1 cellular context compared by ENCODE assay signal in the genomic region with DNA sequence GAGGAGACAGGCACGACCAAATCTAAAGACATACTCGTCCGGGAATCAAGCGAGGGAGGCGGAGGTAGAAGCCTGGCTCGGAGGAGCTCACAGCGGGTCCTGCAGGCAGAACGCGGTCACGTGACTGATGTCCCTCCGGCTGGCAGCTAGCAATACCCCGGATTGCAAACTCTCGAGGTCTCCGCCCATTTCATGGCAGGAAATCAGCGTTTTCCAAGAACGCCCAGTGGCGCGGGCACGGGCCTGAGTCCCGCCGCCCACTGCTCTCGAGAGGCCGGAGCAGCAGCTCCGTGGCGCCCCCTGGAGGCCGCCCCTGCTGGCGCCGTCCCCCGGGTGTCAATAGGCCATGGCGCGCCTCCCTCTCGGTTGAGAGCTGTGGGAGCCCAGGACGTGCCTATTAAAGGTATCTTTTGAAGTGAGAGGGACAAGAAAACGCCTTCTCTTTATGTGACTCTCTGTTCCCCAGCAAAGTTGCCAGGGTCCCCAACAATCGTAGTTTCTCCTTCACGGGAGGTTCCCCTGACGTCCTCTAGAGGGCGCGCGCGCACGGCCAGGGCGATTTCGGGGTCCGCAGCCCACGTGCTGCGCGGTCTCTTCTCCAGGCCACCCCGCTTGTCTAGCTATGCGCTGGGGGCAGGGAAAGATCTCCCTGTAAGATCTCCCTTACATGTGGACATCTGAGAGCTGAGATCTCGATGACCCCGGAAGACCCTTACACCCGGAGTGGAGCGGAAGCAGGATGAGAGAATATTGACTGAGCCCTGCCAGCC.
TF ChIP-seq lines count a peak whose summit lies in the region.

No MANE protein-coding gene starts in this region.

TF ChIP-seq in HEK293, 187 proteins besides CTCF, POLR2A, EP300 and RAD21 (continued from another document and continues in another):
- TF ChIP-seq, protein P1, sequence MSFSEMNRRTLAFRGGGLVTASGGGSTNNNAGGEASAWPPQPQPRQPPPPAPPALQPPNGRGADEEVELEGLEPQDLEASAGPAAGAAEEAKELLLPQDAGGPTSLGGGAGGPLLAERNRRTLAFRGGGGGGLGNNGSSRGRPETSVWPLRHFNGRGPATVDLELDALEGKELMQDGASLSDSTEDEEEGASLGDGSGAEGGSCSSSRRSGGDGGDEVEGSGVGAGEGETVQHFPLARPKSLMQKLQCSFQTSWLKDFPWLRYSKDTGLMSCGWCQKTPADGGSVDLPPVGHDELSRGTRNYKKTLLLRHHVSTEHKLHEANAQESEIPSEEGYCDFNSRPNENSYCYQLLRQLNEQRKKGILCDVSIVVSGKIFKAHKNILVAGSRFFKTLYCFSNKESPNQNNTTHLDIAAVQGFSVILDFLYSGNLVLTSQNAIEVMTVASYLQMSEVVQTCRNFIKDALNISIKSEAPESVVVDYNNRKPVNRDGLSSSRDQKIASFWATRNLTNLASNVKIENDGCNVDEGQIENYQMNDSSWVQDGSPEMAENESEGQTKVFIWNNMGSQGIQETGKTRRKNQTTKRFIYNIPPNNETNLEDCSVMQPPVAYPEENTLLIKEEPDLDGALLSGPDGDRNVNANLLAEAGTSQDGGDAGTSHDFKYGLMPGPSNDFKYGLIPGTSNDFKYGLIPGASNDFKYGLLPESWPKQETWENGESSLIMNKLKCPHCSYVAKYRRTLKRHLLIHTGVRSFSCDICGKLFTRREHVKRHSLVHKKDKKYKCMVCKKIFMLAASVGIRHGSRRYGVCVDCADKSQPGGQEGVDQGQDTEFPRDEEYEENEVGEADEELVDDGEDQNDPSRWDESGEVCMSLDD (tag by site-specific recombination; IDR thresholded peaks at IDR 0.05): peak; percentile 99
- TF ChIP-seq, protein P2, sequence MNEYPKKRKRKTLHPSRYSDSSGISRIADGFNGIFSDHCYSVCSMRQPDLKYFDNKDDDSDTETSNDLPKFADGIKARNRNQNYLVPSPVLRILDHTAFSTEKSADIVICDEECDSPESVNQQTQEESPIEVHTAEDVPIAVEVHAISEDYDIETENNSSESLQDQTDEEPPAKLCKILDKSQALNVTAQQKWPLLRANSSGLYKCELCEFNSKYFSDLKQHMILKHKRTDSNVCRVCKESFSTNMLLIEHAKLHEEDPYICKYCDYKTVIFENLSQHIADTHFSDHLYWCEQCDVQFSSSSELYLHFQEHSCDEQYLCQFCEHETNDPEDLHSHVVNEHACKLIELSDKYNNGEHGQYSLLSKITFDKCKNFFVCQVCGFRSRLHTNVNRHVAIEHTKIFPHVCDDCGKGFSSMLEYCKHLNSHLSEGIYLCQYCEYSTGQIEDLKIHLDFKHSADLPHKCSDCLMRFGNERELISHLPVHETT (tag by site-specific recombination; IDR thresholded peaks at IDR 0.05): peak; percentile 75
- peak; percentile 79 for TF ChIP-seq HIC1 (tag by site-specific recombination; IDR thresholded peaks at IDR 0.05)
- peak; percentile 59 for TF ChIP-seq ZNF654 (tag by site-specific recombination; IDR thresholded peaks at IDR 0.05; ENCODE audit: low read depth)
- peak; percentile 82; the same call in 1 of the 2 replicates for TF ChIP-seq ZNF2 (tag by site-specific recombination; IDR thresholded peaks at IDR 0.05)
- no peak for TF ChIP-seq HOXA7 (CRISPR knock-in tag; IDR thresholded peaks at IDR 0.05; ENCODE audit: borderline replicate concordance)
- TF ChIP-seq OSR2 (tag by site-specific recombination; IDR thresholded peaks at IDR 0.05): 0 out of 2 replicates have a peak, but pooled peaks have one; percentile 12
- no peak for TF ChIP-seq ZNF473 (tag by site-specific recombination; IDR thresholded peaks at IDR 0.05)
- TF ChIP-seq ZNF239 (tag by site-specific recombination; IDR thresholded peaks at IDR 0.05): peak; percentile 63; the same call in 1 of the 2 replicates
- peak; percentile 82; the same call in 1 of the 2 replicates for TF ChIP-seq ZFP37 (tag by site-specific recombination; IDR thresholded peaks at IDR 0.05)
- peak; percentile 76; the same call in 1 of the 2 replicates for TF ChIP-seq ZNF391 (tag by site-specific recombination; IDR thresholded peaks at IDR 0.05; ENCODE audit: borderline replicate concordance, low read depth)
- TF ChIP-seq ZNF146 (tag by site-specific recombination; IDR thresholded peaks at IDR 0.05): no peak
- no peak for TF ChIP-seq ZNF624 (tag by site-specific recombination; IDR thresholded peaks at IDR 0.05)
- no peak for TF ChIP-seq ZNF544 (tag by site-specific recombination; IDR thresholded peaks at IDR 0.05)
- TF ChIP-seq ZNF366 (tag by site-specific recombination; conservative IDR thresholded peaks at IDR 0.05): peak; percentile 31
- no peak for TF ChIP-seq ZNF707 (tag by site-specific recombination; IDR thresholded peaks at IDR 0.05)
- TF ChIP-seq ZNF514 (tag by site-specific recombination; IDR thresholded peaks at IDR 0.05): no peak
- TF ChIP-seq, protein P3, sequence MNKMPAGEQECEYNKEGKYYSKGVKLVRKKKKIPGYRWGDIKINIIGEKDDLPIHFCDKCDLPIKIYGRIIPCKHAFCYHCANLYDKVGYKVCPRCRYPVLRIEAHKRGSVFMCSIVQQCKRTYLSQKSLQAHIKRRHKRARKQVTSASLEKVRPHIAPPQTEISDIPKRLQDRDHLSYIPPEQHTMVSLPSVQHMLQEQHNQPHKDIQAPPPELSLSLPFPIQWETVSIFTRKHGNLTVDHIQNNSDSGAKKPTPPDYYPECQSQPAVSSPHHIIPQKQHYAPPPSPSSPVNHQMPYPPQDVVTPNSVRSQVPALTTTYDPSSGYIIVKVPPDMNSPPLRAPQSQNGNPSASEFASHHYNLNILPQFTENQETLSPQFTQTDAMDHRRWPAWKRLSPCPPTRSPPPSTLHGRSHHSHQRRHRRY (tag by site-specific recombination; IDR thresholded peaks at IDR 0.05): no peak
- TF ChIP-seq ZXDB (tag by site-specific recombination; IDR thresholded peaks at IDR 0.05): peak; percentile 80
- TF ChIP-seq BCL11B (tag by site-specific recombination; IDR thresholded peaks at IDR 0.05; ENCODE audit: low read depth): peak; percentile 48
- peak; percentile 83 for TF ChIP-seq SP2 (tag by site-specific recombination; IDR thresholded peaks at IDR 0.05)
- TF ChIP-seq REPIN1 (tag by site-specific recombination; IDR thresholded peaks at IDR 0.05; ENCODE audit: low read depth): 0 out of 2 replicates have a peak, but pooled peaks have one; percentile 49
- TF ChIP-seq ZBTB11 (tag by site-specific recombination; conservative IDR thresholded peaks at IDR 0.05; ENCODE audit: low read depth): no peak
- TF ChIP-seq, protein P4, sequence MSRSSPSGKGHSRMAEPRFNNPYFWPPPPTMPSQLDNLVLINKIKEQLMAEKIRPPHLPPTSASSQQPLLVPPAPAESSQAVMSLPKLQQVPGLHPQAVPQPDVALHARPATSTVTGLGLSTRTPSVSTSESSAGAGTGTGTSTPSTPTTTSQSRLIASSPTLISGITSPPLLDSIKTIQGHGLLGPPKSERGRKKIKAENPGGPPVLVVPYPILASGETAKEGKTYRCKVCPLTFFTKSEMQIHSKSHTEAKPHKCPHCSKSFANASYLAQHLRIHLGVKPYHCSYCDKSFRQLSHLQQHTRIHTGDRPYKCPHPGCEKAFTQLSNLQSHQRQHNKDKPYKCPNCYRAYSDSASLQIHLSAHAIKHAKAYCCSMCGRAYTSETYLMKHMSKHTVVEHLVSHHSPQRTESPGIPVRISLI (tag by site-specific recombination; IDR thresholded peaks at IDR 0.05): no peak
- TF ChIP-seq, protein P5, sequence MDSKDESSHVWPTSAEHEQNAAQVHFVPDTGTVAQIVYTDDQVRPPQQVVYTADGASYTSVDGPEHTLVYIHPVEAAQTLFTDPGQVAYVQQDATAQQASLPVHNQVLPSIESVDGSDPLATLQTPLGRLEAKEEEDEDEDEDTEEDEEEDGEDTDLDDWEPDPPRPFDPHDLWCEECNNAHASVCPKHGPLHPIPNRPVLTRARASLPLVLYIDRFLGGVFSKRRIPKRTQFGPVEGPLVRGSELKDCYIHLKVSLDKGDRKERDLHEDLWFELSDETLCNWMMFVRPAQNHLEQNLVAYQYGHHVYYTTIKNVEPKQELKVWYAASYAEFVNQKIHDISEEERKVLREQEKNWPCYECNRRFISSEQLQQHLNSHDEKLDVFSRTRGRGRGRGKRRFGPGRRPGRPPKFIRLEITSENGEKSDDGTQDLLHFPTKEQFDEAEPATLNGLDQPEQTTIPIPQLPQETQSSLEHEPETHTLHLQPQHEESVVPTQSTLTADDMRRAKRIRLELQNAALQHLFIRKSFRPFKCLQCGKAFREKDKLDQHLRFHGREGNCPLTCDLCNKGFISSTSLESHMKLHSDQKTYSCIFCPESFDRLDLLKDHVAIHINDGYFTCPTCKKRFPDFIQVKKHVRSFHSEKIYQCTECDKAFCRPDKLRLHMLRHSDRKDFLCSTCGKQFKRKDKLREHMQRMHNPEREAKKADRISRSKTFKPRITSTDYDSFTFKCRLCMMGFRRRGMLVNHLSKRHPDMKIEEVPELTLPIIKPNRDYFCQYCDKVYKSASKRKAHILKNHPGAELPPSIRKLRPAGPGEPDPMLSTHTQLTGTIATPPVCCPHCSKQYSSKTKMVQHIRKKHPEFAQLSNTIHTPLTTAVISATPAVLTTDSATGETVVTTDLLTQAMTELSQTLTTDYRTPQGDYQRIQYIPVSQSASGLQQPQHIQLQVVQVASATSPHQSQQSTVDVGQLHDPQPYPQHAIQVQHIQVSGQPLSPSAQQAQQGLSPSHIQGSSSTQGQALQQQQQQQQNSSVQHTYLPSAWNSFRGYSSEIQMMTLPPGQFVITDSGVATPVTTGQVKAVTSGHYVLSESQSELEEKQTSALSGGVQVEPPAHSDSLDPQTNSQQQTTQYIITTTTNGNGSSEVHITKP (tag by site-specific recombination; IDR thresholded peaks at IDR 0.05): peak; percentile 44
- peak; percentile 73; the same call in 1 of the 2 replicates for TF ChIP-seq KLF9 (tag by site-specific recombination; IDR thresholded peaks at IDR 0.05; ENCODE audit: low read depth)
- no peak for TF ChIP-seq ZNF677 (tag by site-specific recombination; IDR thresholded peaks at IDR 0.05)
- TF ChIP-seq ZFP3 (tag by site-specific recombination; IDR thresholded peaks at IDR 0.05; ENCODE audit: low read depth): no peak
- TF ChIP-seq ZNF629 (tag by site-specific recombination; IDR thresholded peaks at IDR 0.05): peak; percentile 85
- TF ChIP-seq EGR2 (tag by site-specific recombination; IDR thresholded peaks at IDR 0.05; ENCODE audit: low read depth): peak; percentile 79
- 0 out of 2 replicates have a peak, but pooled peaks have one; percentile 16 for TF ChIP-seq ZNF184 (tag by site-specific recombination; IDR thresholded peaks at IDR 0.05)
- TF ChIP-seq ZNF292 (tag by site-specific recombination; IDR thresholded peaks at IDR 0.05; ENCODE audit: borderline replicate concordance, low read depth): no peak
- 0 out of 2 replicates have a peak, but pooled peaks have one; percentile 39 for TF ChIP-seq OVOL3 (tag by site-specific recombination; IDR thresholded peaks at IDR 0.05)
